In the genomic region with DNA sequence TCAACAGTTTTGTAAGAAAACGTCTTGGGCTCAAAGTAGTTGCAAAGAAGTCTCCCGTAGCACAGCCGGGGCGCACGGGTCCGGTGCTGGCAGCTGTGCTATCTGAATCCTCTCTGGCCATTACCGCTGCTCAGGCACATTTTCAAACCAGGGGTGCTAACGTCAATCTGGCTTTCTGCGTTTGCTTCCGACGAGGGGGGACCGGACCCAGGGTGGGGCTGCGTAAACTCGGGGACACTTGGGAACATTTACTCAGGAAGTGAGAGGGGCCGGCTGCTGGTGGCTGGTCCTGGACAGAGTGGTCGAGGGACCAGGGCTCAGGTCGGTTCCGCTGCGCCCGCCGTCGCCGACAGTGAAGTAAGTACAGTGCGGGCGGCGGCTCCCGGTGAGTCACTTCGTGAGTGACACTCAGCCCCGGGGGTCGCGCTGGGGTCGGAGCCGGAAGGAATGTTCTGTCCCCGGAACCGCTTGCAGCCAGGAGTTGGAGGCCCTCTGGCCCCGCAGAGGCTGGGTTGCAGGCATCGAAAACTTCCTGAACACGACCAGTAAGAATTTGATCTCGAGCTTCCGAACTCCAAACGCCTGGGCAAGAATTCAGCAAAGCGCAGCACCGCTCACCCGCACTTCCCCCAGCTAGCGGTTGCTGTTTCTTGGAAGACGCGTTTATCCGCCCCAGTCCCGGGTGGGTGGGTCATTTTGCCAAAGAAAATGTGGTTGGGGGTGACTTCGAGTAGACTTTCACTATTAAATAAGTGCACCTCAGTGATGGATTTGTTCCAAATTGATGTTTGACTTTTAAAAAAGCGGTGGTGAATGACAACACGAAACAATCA, we compare ENCODE assay signal across 8 cellular contexts. TPM values are rescaled to one million over a fixed set of nuclear protein-coding genes. Genes with fewer than 3 reads are reported as not detected.
A peak's percentile ranks its signal among the peaks of the same experiment; 100 is the strongest.
DNase-seq lines count a peak whose midpoint lies in the region; ATAC-seq and TF ChIP-seq lines count a peak whose summit lies in the region.

No MANE protein-coding gene starts in this region.

- TF ChIP-seq CTCF in heart right ventricle (IDR thresholded peaks at IDR 0.05): no peak
- no peak for TF ChIP-seq CTCF in retinal pigment epithelial cell (conservative IDR thresholded peaks at IDR 0.05; ENCODE audit: low read depth, low read length)
- no peak for TF ChIP-seq CTCF in GM10248 (IDR thresholded peaks at IDR 0.05; ENCODE audit: control extremely low read depth, extremely low read depth, low read depth, missing control alignments)

- WGBS in heart right ventricle, 2 donors: 1 to 4% methylated on average over 52 of the region's 52 CpGs

- peaks cover 7 to 79% (median 67%) of the 10 kb centered on the region in 9 donors for H3K4me1 ChIP-seq in heart right ventricle

- peak overlapping the region in 4 of 10 donors; percentile 19 to 46 (median 34) for H3K27ac ChIP-seq in heart right ventricle

- peaks cover 10 to 90% (median 83%) of the 10 kb centered on the region in 7 donors for H3K27me3 ChIP-seq in heart right ventricle

- H3K4me3 ChIP-seq in heart right ventricle (peak overlapping the region in 9 of 10 donors; percentile 26 to 80 (median 66)), retinal pigment epithelial cell (ENCODE audit: low read length) (peak overlapping the region; percentile 58)

- POLR2A ChIA-PET in GM10248 (lab: Yijun Ruan, JAX): no interaction called here

- no peaks in the 10 kb centered on the region for H3K36me3 ChIP-seq in heart right ventricle

- DNase-seq in NOMO-1 (lab: John Stamatoyannopoulos, UW; ENCODE audit: unreplicated experiment in 2 of 2) (peak; percentile 8 to 23), NOMO-1 treated with dmso at 0.1 percent for 144 hours (lab: John Stamatoyannopoulos, UW; ENCODE audit: unreplicated experiment) (no peak), heart right ventricle (peak in 1 of 2 donors; percentile 40), retinal pigment epithelial cell (ENCODE audit: low read depth) (no peak), GM10248 (ENCODE audit: extremely low spot score) (no peak), NCI-H1694 (lab: John Stamatoyannopoulos, UW) (no peak)
- DNase-seq in activated effector memory CD4-positive, alpha-beta T cell treated with anti-CD3 and anti-CD28 coated beads, Interleukin-2, amount 50 U/mL, for 16 hours: peak; percentile 82

- H3K9me3 ChIP-seq in heart right ventricle: no peaks in the 10 kb centered on the region

- CTCF ChIA-PET in GM10248 (lab: Yijun Ruan, JAX): no interaction called here

- intact Hi-C loops in heart right ventricle (cut with DNase I): loop anchor here (2.0 to 10.0 kb wide), 13 partner anchors 87 to 965 kb away; a partner anchor contains a TSS

- ATAC-seq in heart right ventricle: no peak
- ATAC-seq in HG02798 (IDR thresholded peaks at IDR 0.05; ENCODE audit: poor library complexity, unreplicated experiment): no peak

RNA-seq across cellular contexts. Expression of a gene that starts 1.4 kb away (rescaled TPM):
- 1 to 10 TPM; 1.1 to 5.9 (median 2.3) TPM for total RNA-seq in heart right ventricle
- polyA plus RNA-seq in heart right ventricle: 1 to 10 TPM in 1 of 2 donors, under 1 TPM in 1; 0.73 to 1.8 TPM

Comparison
In these comparisons a context has a peak if more than half of its experiments do, and no peak if none do; other contexts are left out.
1. DNase-seq: peak in NOMO-1 (2 of 2) and activated effector memory CD4-positive, alpha-beta T cell treated with anti-CD3 and anti-CD28 coated beads, Interleukin-2, amount 50 U/mL, for 16 hours (single experiment); none in NOMO-1 treated with dmso at 0.1 percent for 144 hours (single experiment), retinal pigment epithelial cell (single experiment), GM10248 (single experiment) and NCI-H1694 (single experiment).